In the genomic region with DNA sequence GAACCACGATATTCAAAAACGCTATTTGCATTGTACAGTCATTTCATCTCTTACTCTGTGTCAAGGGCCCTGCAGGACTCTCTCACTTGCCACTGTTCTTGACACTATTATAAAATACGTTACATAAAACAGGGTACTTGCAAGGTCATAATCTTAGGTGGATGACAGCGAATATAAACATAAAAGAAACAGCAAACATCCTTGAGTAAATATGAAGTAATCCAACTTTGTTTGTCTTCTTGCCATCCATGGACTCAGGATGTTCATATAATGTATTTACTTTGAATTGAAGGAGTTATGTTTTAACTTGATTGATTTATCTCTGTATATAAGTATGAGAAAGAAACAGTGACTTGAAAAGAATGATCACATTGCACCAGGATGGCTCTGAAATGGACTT, we compare ENCODE assay signal across 1 cellular context.
TF ChIP-seq lines count a peak whose summit lies in the region.

No MANE protein-coding gene starts in this region.

TF ChIP-seq in HepG2, 621 proteins besides CTCF, POLR2A, EP300 and RAD21 (continued from another document and continues in another):
- TF ChIP-seq PAXIP1 (CRISPR knock-in tag; conservative IDR thresholded peaks at IDR 0.05): peak; percentile 73
- TF ChIP-seq, protein P1, sequence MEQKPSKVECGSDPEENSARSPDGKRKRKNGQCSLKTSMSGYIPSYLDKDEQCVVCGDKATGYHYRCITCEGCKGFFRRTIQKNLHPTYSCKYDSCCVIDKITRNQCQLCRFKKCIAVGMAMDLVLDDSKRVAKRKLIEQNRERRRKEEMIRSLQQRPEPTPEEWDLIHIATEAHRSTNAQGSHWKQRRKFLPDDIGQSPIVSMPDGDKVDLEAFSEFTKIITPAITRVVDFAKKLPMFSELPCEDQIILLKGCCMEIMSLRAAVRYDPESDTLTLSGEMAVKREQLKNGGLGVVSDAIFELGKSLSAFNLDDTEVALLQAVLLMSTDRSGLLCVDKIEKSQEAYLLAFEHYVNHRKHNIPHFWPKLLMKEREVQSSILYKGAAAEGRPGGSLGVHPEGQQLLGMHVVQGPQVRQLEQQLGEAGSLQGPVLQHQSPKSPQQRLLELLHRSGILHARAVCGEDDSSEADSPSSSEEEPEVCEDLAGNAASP (CRISPR knock-in tag; IDR thresholded peaks at IDR 0.05; ENCODE audit: borderline replicate concordance): peak; percentile 56; the same call in 1 of the 2 replicates
- TF ChIP-seq GFI1 (CRISPR knock-in tag; IDR thresholded peaks at IDR 0.05; ENCODE audit: borderline replicate concordance): peak; percentile 53; the same call in 1 of the 2 replicates
- peak; percentile 63; the same call in 1 of the 2 replicates for TF ChIP-seq SOX5 (CRISPR knock-in tag; IDR thresholded peaks at IDR 0.05; ENCODE audit: borderline replicate concordance)
- TF ChIP-seq AHDC1 (CRISPR knock-in tag; IDR thresholded peaks at IDR 0.05; ENCODE audit: borderline replicate concordance): peak; percentile 68; the same call in 1 of the 2 replicates
- TF ChIP-seq, protein P2, sequence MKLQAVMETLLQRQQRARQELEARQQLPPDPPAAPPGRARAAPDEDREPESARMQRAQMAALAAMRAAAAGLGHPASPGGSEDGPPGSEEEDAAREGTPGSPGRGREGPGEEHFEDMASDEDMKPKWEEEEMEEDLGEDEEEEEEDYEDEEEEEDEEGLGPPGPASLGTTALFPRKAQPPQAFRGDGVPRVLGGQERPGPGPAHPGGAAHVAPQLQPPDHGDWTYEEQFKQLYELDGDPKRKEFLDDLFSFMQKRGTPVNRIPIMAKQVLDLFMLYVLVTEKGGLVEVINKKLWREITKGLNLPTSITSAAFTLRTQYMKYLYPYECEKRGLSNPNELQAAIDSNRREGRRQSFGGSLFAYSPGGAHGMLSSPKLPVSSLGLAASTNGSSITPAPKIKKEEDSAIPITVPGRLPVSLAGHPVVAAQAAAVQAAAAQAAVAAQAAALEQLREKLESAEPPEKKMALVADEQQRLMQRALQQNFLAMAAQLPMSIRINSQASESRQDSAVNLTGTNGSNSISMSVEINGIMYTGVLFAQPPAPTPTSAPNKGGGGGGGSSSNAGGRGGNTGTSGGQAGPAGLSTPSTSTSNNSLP (IDR thresholded peaks at IDR 0.05; ENCODE audit: low read depth, low read length): 0 out of 2 replicates have a peak, but pooled peaks have one; percentile 20
- TF ChIP-seq ISL2 (CRISPR knock-in tag; IDR thresholded peaks at IDR 0.05): peak; percentile 86
- peak; percentile 33; the same call in 1 of the 2 replicates for TF ChIP-seq ZGPAT (CRISPR knock-in tag; IDR thresholded peaks at IDR 0.05)
- peak; percentile 50; the same call in 1 of the 2 replicates for TF ChIP-seq ZMYM4 (CRISPR knock-in tag; IDR thresholded peaks at IDR 0.05)
- peak; percentile 50; the same call in 1 of the 2 replicates for TF ChIP-seq HNF4A (CRISPR knock-in tag; IDR thresholded peaks at IDR 0.05)
- peak; percentile 71; the same call in 1 of the 2 replicates for TF ChIP-seq FOXJ3 (CRISPR knock-in tag; IDR thresholded peaks at IDR 0.05; ENCODE audit: borderline replicate concordance)
- TF ChIP-seq, protein P3, sequence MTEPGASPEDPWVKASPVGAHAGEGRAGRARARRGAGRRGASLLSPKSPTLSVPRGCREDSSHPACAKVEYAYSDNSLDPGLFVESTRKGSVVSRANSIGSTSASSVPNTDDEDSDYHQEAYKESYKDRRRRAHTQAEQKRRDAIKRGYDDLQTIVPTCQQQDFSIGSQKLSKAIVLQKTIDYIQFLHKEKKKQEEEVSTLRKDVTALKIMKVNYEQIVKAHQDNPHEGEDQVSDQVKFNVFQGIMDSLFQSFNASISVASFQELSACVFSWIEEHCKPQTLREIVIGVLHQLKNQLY (CRISPR knock-in tag; IDR thresholded peaks at IDR 0.05): peak; percentile 49; the same call in 1 of the 2 replicates
- TF ChIP-seq, protein P4, sequence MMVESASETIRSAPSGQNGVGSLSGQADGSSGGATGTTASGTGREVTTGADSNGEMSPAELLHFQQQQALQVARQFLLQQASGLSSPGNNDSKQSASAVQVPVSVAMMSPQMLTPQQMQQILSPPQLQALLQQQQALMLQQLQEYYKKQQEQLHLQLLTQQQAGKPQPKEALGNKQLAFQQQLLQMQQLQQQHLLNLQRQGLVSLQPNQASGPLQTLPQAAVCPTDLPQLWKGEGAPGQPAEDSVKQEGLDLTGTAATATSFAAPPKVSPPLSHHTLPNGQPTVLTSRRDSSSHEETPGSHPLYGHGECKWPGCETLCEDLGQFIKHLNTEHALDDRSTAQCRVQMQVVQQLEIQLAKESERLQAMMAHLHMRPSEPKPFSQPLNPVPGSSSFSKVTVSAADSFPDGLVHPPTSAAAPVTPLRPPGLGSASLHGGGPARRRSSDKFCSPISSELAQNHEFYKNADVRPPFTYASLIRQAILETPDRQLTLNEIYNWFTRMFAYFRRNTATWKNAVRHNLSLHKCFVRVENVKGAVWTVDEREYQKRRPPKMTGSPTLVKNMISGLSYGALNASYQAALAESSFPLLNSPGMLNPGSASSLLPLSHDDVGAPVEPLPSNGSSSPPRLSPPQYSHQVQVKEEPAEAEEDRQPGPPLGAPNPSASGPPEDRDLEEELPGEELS (CRISPR knock-in tag; IDR thresholded peaks at IDR 0.05): peak; percentile 39; the same call in 1 of the 2 replicates
- peak; percentile 88 for TF ChIP-seq RARA (CRISPR knock-in tag; IDR thresholded peaks at IDR 0.05)
- peak; percentile 76 for TF ChIP-seq ARID5B (CRISPR knock-in tag; IDR thresholded peaks at IDR 0.05)
- TF ChIP-seq, protein P5, sequence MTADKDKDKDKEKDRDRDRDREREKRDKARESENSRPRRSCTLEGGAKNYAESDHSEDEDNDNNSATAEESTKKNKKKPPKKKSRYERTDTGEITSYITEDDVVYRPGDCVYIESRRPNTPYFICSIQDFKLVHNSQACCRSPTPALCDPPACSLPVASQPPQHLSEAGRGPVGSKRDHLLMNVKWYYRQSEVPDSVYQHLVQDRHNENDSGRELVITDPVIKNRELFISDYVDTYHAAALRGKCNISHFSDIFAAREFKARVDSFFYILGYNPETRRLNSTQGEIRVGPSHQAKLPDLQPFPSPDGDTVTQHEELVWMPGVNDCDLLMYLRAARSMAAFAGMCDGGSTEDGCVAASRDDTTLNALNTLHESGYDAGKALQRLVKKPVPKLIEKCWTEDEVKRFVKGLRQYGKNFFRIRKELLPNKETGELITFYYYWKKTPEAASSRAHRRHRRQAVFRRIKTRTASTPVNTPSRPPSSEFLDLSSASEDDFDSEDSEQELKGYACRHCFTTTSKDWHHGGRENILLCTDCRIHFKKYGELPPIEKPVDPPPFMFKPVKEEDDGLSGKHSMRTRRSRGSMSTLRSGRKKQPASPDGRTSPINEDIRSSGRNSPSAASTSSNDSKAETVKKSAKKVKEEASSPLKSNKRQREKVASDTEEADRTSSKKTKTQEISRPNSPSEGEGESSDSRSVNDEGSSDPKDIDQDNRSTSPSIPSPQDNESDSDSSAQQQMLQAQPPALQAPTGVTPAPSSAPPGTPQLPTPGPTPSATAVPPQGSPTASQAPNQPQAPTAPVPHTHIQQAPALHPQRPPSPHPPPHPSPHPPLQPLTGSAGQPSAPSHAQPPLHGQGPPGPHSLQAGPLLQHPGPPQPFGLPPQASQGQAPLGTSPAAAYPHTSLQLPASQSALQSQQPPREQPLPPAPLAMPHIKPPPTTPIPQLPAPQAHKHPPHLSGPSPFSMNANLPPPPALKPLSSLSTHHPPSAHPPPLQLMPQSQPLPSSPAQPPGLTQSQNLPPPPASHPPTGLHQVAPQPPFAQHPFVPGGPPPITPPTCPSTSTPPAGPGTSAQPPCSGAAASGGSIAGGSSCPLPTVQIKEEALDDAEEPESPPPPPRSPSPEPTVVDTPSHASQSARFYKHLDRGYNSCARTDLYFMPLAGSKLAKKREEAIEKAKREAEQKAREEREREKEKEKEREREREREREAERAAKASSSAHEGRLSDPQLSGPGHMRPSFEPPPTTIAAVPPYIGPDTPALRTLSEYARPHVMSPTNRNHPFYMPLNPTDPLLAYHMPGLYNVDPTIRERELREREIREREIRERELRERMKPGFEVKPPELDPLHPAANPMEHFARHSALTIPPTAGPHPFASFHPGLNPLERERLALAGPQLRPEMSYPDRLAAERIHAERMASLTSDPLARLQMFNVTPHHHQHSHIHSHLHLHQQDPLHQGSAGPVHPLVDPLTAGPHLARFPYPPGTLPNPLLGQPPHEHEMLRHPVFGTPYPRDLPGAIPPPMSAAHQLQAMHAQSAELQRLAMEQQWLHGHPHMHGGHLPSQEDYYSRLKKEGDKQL (CRISPR knock-in tag; IDR thresholded peaks at IDR 0.05; ENCODE audit: low read depth): peak; percentile 93
